Comparison of ENCODE assay signal across 1 cellular context in the genomic region with DNA sequence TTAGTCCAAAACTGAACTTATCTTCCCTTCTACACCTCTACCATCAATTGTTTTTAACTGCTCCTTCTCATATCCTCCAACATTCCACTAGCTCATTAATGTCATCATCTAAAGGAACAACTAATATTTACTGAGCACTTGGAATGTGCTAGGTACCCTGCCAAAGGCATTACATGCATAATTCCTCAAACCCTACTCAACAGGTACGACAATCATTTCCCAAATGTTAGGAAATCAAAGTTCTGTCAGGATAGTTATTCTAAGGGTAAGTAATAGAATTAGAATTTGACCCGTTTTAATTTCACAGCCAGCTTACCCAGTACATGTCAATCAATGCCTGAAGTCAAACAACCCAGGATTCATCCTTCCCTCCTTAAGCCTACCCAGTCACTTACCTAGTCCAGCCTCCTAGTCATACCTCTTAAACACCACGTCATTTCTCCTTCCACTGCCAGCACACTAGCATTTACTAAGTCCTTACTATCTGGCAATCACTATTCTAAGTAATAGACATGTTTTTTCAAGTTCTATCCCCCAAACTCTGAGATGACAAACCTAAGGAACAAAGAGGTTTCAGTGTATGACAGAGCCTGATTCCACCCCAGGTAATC.
TF ChIP-seq lines count a peak whose summit lies in the region.

No MANE protein-coding gene starts in this region.

TF ChIP-seq in GM23338, 12 proteins besides CTCF, POLR2A, EP300 and RAD21 (continued from another document):
- TF ChIP-seq, protein P1, sequence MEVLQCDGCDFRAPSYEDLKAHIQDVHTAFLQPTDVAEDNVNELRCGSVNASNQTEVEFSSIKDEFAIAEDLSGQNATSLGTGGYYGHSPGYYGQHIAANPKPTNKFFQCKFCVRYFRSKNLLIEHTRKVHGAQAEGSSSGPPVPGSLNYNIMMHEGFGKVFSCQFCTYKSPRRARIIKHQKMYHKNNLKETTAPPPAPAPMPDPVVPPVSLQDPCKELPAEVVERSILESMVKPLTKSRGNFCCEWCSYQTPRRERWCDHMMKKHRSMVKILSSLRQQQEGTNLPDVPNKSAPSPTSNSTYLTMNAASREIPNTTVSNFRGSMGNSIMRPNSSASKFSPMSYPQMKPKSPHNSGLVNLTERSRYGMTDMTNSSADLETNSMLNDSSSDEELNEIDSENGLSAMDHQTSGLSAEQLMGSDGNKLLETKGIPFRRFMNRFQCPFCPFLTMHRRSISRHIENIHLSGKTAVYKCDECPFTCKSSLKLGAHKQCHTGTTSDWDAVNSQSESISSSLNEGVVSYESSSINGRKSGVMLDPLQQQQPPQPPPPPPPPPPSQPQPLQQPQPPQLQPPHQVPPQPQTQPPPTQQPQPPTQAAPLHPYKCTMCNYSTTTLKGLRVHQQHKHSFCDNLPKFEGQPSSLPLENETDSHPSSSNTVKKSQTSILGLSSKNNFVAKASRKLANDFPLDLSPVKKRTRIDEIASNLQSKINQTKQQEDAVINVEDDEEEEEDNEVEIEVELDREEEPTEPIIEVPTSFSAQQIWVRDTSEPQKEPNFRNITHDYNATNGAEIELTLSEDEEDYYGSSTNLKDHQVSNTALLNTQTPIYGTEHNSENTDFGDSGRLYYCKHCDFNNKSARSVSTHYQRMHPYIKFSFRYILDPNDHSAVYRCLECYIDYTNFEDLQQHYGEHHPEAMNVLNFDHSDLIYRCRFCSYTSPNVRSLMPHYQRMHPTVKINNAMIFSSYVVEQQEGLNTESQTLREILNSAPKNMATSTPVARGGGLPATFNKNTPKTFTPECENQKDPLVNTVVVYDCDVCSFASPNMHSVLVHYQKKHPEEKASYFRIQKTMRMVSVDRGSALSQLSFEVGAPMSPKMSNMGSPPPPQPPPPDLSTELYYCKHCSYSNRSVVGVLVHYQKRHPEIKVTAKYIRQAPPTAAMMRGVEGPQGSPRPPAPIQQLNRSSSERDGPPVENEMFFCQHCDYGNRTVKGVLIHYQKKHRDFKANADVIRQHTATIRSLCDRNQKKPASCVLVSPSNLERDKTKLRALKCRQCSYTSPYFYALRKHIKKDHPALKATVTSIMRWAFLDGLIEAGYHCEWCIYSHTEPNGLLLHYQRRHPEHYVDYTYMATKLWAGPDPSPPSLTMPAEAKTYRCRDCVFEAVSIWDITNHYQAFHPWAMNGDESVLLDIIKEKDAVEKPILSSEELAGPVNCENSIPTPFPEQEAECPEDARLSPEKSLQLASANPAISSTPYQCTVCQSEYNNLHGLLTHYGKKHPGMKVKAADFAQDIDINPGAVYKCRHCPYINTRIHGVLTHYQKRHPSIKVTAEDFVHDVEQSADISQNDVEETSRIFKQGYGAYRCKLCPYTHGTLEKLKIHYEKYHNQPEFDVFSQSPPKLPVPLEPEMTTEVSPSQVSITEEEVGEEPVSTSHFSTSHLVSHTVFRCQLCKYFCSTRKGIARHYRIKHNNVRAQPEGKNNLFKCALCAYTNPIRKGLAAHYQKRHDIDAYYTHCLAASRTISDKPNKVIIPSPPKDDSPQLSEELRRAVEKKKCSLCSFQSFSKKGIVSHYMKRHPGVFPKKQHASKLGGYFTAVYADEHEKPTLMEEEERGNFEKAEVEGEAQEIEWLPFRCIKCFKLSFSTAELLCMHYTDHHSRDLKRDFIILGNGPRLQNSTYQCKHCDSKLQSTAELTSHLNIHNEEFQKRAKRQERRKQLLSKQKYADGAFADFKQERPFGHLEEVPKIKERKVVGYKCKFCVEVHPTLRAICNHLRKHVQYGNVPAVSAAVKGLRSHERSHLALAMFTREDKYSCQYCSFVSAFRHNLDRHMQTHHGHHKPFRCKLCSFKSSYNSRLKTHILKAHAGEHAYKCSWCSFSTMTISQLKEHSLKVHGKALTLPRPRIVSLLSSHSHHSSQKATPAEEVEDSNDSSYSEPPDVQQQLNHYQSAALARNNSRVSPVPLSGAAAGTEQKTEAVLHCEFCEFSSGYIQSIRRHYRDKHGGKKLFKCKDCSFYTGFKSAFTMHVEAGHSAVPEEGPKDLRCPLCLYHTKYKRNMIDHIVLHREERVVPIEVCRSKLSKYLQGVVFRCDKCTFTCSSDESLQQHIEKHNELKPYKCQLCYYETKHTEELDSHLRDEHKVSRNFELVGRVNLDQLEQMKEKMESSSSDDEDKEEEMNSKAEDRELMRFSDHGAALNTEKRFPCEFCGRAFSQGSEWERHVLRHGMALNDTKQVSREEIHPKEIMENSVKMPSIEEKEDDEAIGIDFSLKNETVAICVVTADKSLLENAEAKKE (CRISPR knock-in tag; IDR thresholded peaks at IDR 0.05) = no peak
- TF ChIP-seq EZH2phosphoT487 (IDR thresholded peaks at IDR 0.05; ENCODE audit: unreplicated experiment) (no peak), ZNF114 (CRISPR knock-in tag; IDR thresholded peaks at IDR 0.05) (no peak), CREB1 (CRISPR knock-in tag; IDR thresholded peaks at IDR 0.05; ENCODE audit: low read depth) (no peak)
- TF ChIP-seq, protein P2, sequence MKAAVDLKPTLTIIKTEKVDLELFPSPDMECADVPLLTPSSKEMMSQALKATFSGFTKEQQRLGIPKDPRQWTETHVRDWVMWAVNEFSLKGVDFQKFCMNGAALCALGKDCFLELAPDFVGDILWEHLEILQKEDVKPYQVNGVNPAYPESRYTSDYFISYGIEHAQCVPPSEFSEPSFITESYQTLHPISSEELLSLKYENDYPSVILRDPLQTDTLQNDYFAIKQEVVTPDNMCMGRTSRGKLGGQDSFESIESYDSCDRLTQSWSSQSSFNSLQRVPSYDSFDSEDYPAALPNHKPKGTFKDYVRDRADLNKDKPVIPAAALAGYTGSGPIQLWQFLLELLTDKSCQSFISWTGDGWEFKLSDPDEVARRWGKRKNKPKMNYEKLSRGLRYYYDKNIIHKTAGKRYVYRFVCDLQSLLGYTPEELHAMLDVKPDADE (IDR thresholded peaks at IDR 0.05) = no peak
